20 cellular contexts compared by ENCODE assay signal in genomic region chr17:12269751-12270150, GRCh38.
A peak's percentile ranks its signal among the peaks of the same experiment; 100 is the strongest.
DNase-seq lines count a peak whose midpoint lies in the region; ATAC-seq, FAIRE-seq and TF ChIP-seq lines count a peak whose summit lies in the region.
"Had no signal": no experiment of that assay in that cellular context is flagged by ENCODE, and none has a peak within 500 bp of the region (broad histone marks: within the 10 kb centered on the region; RNA-seq: fewer than 3 reads in every experiment).

No MANE protein-coding gene starts in this region.

- H3K36me3 ChIP-seq in HepG2 (replicated peaks in 1 of 2; ENCODE audit: control insufficient read depth in 1 of 2, insufficient read depth in 2 of 2, low read length in 2 of 2): no peaks in the 10 kb centered on the region
- no peaks in the 10 kb centered on the region for H3K36me3 ChIP-seq in right lobe of liver
- no peaks in the 10 kb centered on the region for H3K36me3 ChIP-seq in rectal smooth muscle tissue (ENCODE audit: control insufficient read depth, insufficient read depth, low read length)
- H3K36me3 ChIP-seq: BLaER1 treated with 17β-estradiol and CSF1 and Interleukin-3, amounts not matched to agents 10 nM and 100 nM had no signal

- in situ Hi-C loops in HepG2 (cut with HindIII; ENCODE audit: extremely low pct_ligation_motif_present, low pct_unique_long_range_greater_than_20kb): no loop called here

- no peak for TF ChIP-seq RAD21 in HepG2 (CRISPR knock-in tag; IDR thresholded peaks at IDR 0.05)

- BruUV-seq in HepG2 (replicated peaks; lab: Mats Ljungman, UMichigan): no TSS peak

- H3K79me2 ChIP-seq in HepG2 (ENCODE audit: insufficient read depth, low read length): no peaks in the 10 kb centered on the region

- H3K4me3 ChIP-seq in HepG2 (replicated peaks in 1 of 3; ENCODE audit: insufficient read depth in 1 of 3, low read depth in 2 of 3, low read length in 3 of 3) (no peak overlapping the region), right lobe of liver (no peak overlapping the region), rectal smooth muscle tissue (ENCODE audit: low read length) (no peak overlapping the region)
- H3K4me3 ChIP-seq: A549; BLaER1 treated with 17β-estradiol and CSF1 and Interleukin-3, amounts not matched to agents 10 nM and 100 nM had no signal

- CTCF ChIA-PET in HepG2 (lab: Yijun Ruan, JAX; ENCODE audit: low intra/inter-chr PET ratio, low total read pairs): no interaction called here

- H3K9ac ChIP-seq in HepG2 (ENCODE audit: insufficient read depth, low read depth, low read length): no peak overlapping the region
- no peak overlapping the region for H3K9ac ChIP-seq in rectal smooth muscle tissue (ENCODE audit: low read length)
- H3K9ac ChIP-seq: BLaER1 treated with 17β-estradiol and CSF1 and Interleukin-3, amounts not matched to agents 10 nM and 100 nM had no signal

- intact Hi-C loops in HepG2 (cut with micrococcal nuclease; ENCODE audit: unreplicated experiment) (no loop called here), right lobe of liver (cut with DNase I) (no loop called here)

- H3K9me3 ChIP-seq in HepG2 (ENCODE audit: low read length) (peaks cover 9% of the 10 kb centered on the region), right lobe of liver (no peaks in the 10 kb centered on the region)
- H3K9me3 ChIP-seq: Caco-2 had no signal

- ATAC-seq in HepG2 (no peak), right lobe of liver (no peak), GM21529 (IDR thresholded peaks at IDR 0.05; ENCODE audit: unreplicated experiment) (no peak)
- ATAC-seq: A549; CD8-positive, alpha-beta T cell had no signal

- POLR2A ChIA-PET in HepG2 (lab: Yijun Ruan, JAX): no interaction called here

- H4K20me1 ChIP-seq in HepG2 (ENCODE audit: insufficient read depth, low read length): no peaks in the 10 kb centered on the region
- H4K20me1 ChIP-seq: BLaER1 treated with 17β-estradiol and CSF1 and Interleukin-3, amounts not matched to agents 10 nM and 100 nM had no signal

- DNase-seq in HepG2 (ENCODE audit: low spot score) (no peak), right lobe of liver (no peak), nucleus accumbens (lab: John Stamatoyannopoulos, UW) (no peak)
- DNase-seq: AML-193; Caco-2; Calu3; CD4-positive, alpha-beta T cell; CD8-positive, alpha-beta T cell; DMS79 treated with DMSO at 0.1 percent for 48 hours; GF-D8 had no signal

- no peak overlapping the region for H3K4me2 ChIP-seq in HepG2 (ENCODE audit: low read depth, low read length)
- H3K4me2 ChIP-seq: A549; BLaER1 treated with 17β-estradiol and CSF1 and Interleukin-3, amounts not matched to agents 10 nM and 100 nM had no signal

- H3K4me1 ChIP-seq in HepG2 (ENCODE audit: insufficient read depth, low read length) (no peaks in the 10 kb centered on the region), right lobe of liver (no peaks in the 10 kb centered on the region), rectal smooth muscle tissue (ENCODE audit: control insufficient read depth, insufficient read depth, low read length) (peaks cover 4% of the 10 kb centered on the region)
- H3K4me1 ChIP-seq: A549; BLaER1 treated with 17β-estradiol and CSF1 and Interleukin-3, amounts not matched to agents 10 nM and 100 nM; Caco-2 had no signal

- no peak overlapping the region for H3K27ac ChIP-seq in HepG2 (ENCODE audit: extremely low read length, insufficient read depth, low read length)
- H3K27ac ChIP-seq in right lobe of liver: no peak overlapping the region
- H3K27ac ChIP-seq in rectal smooth muscle tissue (ENCODE audit: low read depth, low read length): peak overlapping the region; percentile 51
- H3K27ac ChIP-seq: 22Rv1; A549; BLaER1 treated with 17β-estradiol and CSF1 and Interleukin-3, amounts not matched to agents 10 nM and 100 nM; C4-2B had no signal

- no peak overlapping the region for H2AFZ ChIP-seq in HepG2 (ENCODE audit: low read length)

- FAIRE-seq in HepG2 (lab: Jason Lieb, UNC): no peak
- FAIRE-seq: A549, D721Med, G401.6, GM12891, GM19239 had no signal

- no peak for TF ChIP-seq CTCF in HepG2 (CRISPR knock-in tag; IDR thresholded peaks at IDR 0.05)
- no peak for TF ChIP-seq CTCF in right lobe of liver (IDR thresholded peaks at IDR 0.05)

- no peak for TF ChIP-seq POLR2A in HepG2 (IDR thresholded peaks at IDR 0.05; ENCODE audit: insufficient read depth in 1 of 2, low read depth in 2 of 2, low read length in 2 of 2)
- no peak for TF ChIP-seq POLR2A in right lobe of liver (IDR thresholded peaks at IDR 0.05)

- no peak for TF ChIP-seq EP300 in HepG2 (IDR thresholded peaks at IDR 0.05; ENCODE audit: low read depth in 2 of 2, low read length in 2 of 2)
- TF ChIP-seq EP300 in HepG2 (CRISPR knock-in tag; IDR thresholded peaks at IDR 0.05; ENCODE audit: borderline replicate concordance): no peak

- H3K27me3 ChIP-seq in HepG2 (ENCODE audit: control insufficient read depth in 1 of 2, insufficient read depth in 2 of 2, low read length in 2 of 2) (no peaks in the 10 kb centered on the region; a peak in 1 of 5 replicates), right lobe of liver (no peaks in the 10 kb centered on the region), rectal smooth muscle tissue (ENCODE audit: control insufficient read depth, insufficient read depth, low read length) (no peaks in the 10 kb centered on the region)
- H3K27me3 ChIP-seq: BLaER1 treated with 17β-estradiol and CSF1 and Interleukin-3, amounts not matched to agents 10 nM and 100 nM had no signal

- WGBS in HepG2 (ENCODE audit: low lambda C conversion rate): 37% methylated on average over 6 of the region's 6 CpGs
- 55% methylated on average over 6 of the region's 6 CpGs for WGBS in right lobe of liver (ENCODE audit: insufficient coverage, low coverage, low lambda C conversion rate, missing lambda C conversion rate)

TF ChIP-seq in HepG2, 621 proteins besides CTCF, POLR2A, EP300 and RAD21:
- TF ChIP-seq ZC3H4 (CRISPR knock-in tag; IDR thresholded peaks at IDR 0.05; ENCODE audit: borderline replicate concordance) (no peak), CREB1 (IDR thresholded peaks at IDR 0.05) (peak; percentile 87), CREB1 (CRISPR knock-in tag; IDR thresholded peaks at IDR 0.05) (no peak), ATF7 (IDR thresholded peaks at IDR 0.05) (peak; percentile 98), ATF7 (CRISPR knock-in tag; IDR thresholded peaks at IDR 0.05) (no peak)
